1 cellular context compared by ENCODE assay signal in genomic region chr18:7334973-7335568, GRCh38.
TF ChIP-seq lines count a peak whose summit lies in the region.

No MANE protein-coding gene starts in this region.

TF ChIP-seq in GM23338, 12 proteins besides CTCF, POLR2A, EP300 and RAD21 (continued from another document):
- no peak for TF ChIP-seq ZNF462 (CRISPR knock-in tag; IDR thresholded peaks at IDR 0.05)
- no peak for TF ChIP-seq JUNB (IDR thresholded peaks at IDR 0.05; ENCODE audit: unreplicated experiment)
- TF ChIP-seq STAT1 (IDR thresholded peaks at IDR 0.05; ENCODE audit: unreplicated experiment): no peak
- no peak for TF ChIP-seq ZNF331 (CRISPR knock-in tag; IDR thresholded peaks at IDR 0.05; ENCODE audit: low read depth)
TF ChIP-seq in GM23338: peak in this region for 0.
